ENCODE assay signal across 1 cellular context in genomic region chr2:26764078-26764887, GRCh38.
TF ChIP-seq lines count a peak whose summit lies in the region.

TSS of gene SLC35F6 (plus strand) at chr2:26764284. CDS start at chr2:26764350, 66 bp downstream.

TF ChIP-seq in HepG2, 621 proteins besides CTCF, POLR2A, EP300 and RAD21 (continued from another document and continues in another):
- TF ChIP-seq DZIP1 (CRISPR knock-in tag; IDR thresholded peaks at IDR 0.05) (peak; percentile 16; the same call in 1 of the 2 replicates), ELF1 (CRISPR knock-in tag; IDR thresholded peaks at IDR 0.05) (peak; percentile 85), TBX3 (IDR thresholded peaks at IDR 0.05; ENCODE audit: borderline replicate concordance) (0 out of 2 replicates have a peak, but pooled peaks have one; percentile 10), FOXO1 (CRISPR knock-in tag; IDR thresholded peaks at IDR 0.05) (peak; percentile 44; the same call in 1 of the 2 replicates), ATF2 (CRISPR knock-in tag; IDR thresholded peaks at IDR 0.05) (peak; percentile 40; the same call in 1 of the 2 replicates), NFE2L2 (IDR thresholded peaks at IDR 0.05; ENCODE audit: low read length) (no peak), ZNF646 (CRISPR knock-in tag; IDR thresholded peaks at IDR 0.05) (no peak), ARID3A (IDR thresholded peaks at IDR 0.05; ENCODE audit: low read depth, low read length) (no peak), SIX4 (CRISPR knock-in tag; IDR thresholded peaks at IDR 0.05) (no peak), NFAT5 (CRISPR knock-in tag; IDR thresholded peaks at IDR 0.05) (peak; percentile 69; the same call in 1 of the 2 replicates), CAMTA2 (CRISPR knock-in tag; IDR thresholded peaks at IDR 0.05; ENCODE audit: borderline replicate concordance) (0 out of 2 replicates have a peak, but pooled peaks have one; percentile 69), ZC3H4 (CRISPR knock-in tag; IDR thresholded peaks at IDR 0.05; ENCODE audit: borderline replicate concordance) (no peak), PHB2 (IDR thresholded peaks at IDR 0.05; ENCODE audit: partially characterized antibody) (no peak), HES4 (CRISPR knock-in tag; IDR thresholded peaks at IDR 0.05; ENCODE audit: borderline replicate concordance) (0 out of 2 replicates have a peak, but pooled peaks have one; percentile 31), HOXA5 (CRISPR knock-in tag; IDR thresholded peaks at IDR 0.05) (peak; percentile 82), ZNF136 (CRISPR knock-in tag; IDR thresholded peaks at IDR 0.05; ENCODE audit: low read depth) (peak; percentile 86; the same call in 1 of the 2 replicates), ZNF569 (CRISPR knock-in tag; IDR thresholded peaks at IDR 0.05; ENCODE audit: borderline replicate concordance) (no peak), ZNF253 (CRISPR knock-in tag; IDR thresholded peaks at IDR 0.05; ENCODE audit: borderline replicate concordance) (no peak), KIAA2018 (CRISPR knock-in tag; IDR thresholded peaks at IDR 0.05; ENCODE audit: borderline replicate concordance) (peak; percentile 58; the same call in 1 of the 2 replicates), ZNF850 (CRISPR knock-in tag; conservative IDR thresholded peaks at IDR 0.05) (no peak), BRD4 (CRISPR knock-in tag; IDR thresholded peaks at IDR 0.05) (peak; percentile 64; the same call in 1 of the 2 replicates), ZMAT5 (CRISPR knock-in tag; IDR thresholded peaks at IDR 0.05; ENCODE audit: borderline replicate concordance, low read depth) (no peak), ZFAT (CRISPR knock-in tag; conservative IDR thresholded peaks at IDR 0.05) (no peak), MZF1 (CRISPR knock-in tag; IDR thresholded peaks at IDR 0.05; ENCODE audit: borderline replicate concordance) (no peak), HCFC1 (IDR thresholded peaks at IDR 0.05; ENCODE audit: low read depth, low read length) (no peak)
